In genomic region chr6:148746363-148747144, GRCh38 we compare ENCODE assay signal across 1 cellular context.
TF ChIP-seq lines count a peak whose summit lies in the region.

UST (plus strand) TSS chr6:148747030; CDS start chr6:148747431, 401 bp downstream.

TF ChIP-seq in HEK293, 187 proteins besides CTCF, POLR2A, EP300 and RAD21 (continued from another document and continues in another):
- peak; percentile 32 for TF ChIP-seq ZBTB11 (tag by site-specific recombination; conservative IDR thresholded peaks at IDR 0.05; ENCODE audit: low read depth)
- TF ChIP-seq ZNF449 (tag by site-specific recombination; IDR thresholded peaks at IDR 0.05), result no peak
- peak; percentile 89 for TF ChIP-seq PATZ1 (tag by site-specific recombination; IDR thresholded peaks at IDR 0.05)
- no peak for TF ChIP-seq ZNF596 (tag by site-specific recombination; IDR thresholded peaks at IDR 0.05)
- TF ChIP-seq ZNF23 (tag by site-specific recombination; IDR thresholded peaks at IDR 0.05; ENCODE audit: borderline replicate concordance), result no peak
- no peak for TF ChIP-seq ZNF202 (tag by site-specific recombination; IDR thresholded peaks at IDR 0.05; ENCODE audit: borderline replicate concordance)
- peak; percentile 47 for TF ChIP-seq ZNF335 (tag by site-specific recombination; conservative IDR thresholded peaks at IDR 0.05)
- TF ChIP-seq BCL11A (tag by site-specific recombination; IDR thresholded peaks at IDR 0.05; ENCODE audit: low read depth), result no peak
- no peak for TF ChIP-seq ZNF747 (tag by site-specific recombination; IDR thresholded peaks at IDR 0.05)
- no peak for TF ChIP-seq ELK4 (IDR thresholded peaks at IDR 0.05; ENCODE audit: borderline replicate concordance, low read depth, low read length)
- TF ChIP-seq ZNF843 (tag by site-specific recombination; IDR thresholded peaks at IDR 0.05), result no peak
- TF ChIP-seq GLI2 (tag by site-specific recombination; IDR thresholded peaks at IDR 0.05; ENCODE audit: borderline replicate concordance, low read depth), result no peak; the same call in 1 of the 2 replicates
- peak; percentile 49 for TF ChIP-seq TRIM28 (IDR thresholded peaks at IDR 0.05; ENCODE audit: borderline replicate concordance, low read length)
- 0 out of 2 replicates have a peak, but pooled peaks have one; percentile 44 for TF ChIP-seq MZF1 (tag by site-specific recombination; IDR thresholded peaks at IDR 0.05; ENCODE audit: borderline replicate concordance)
- peak; percentile 79 for TF ChIP-seq ZNF362 (tag by site-specific recombination; IDR thresholded peaks at IDR 0.05)
- no peak for TF ChIP-seq ZNF585B (tag by site-specific recombination; IDR thresholded peaks at IDR 0.05)
- TF ChIP-seq SETDB1 (IDR thresholded peaks at IDR 0.05; ENCODE audit: insufficient read length, low read length), result no peak
- TF ChIP-seq ZNF26 (tag by site-specific recombination; IDR thresholded peaks at IDR 0.05), result no peak
- no peak; the same call in 1 of the 2 replicates for TF ChIP-seq ZNF558 (tag by site-specific recombination; IDR thresholded peaks at IDR 0.05)
- TF ChIP-seq ZSCAN18 (tag by site-specific recombination; IDR thresholded peaks at IDR 0.05), result no peak
- peak; percentile 93 for TF ChIP-seq WT1 (tag by site-specific recombination; IDR thresholded peaks at IDR 0.05)
- 0 out of 2 replicates have a peak, but pooled peaks have one; percentile 21 for TF ChIP-seq KLF16 (tag by site-specific recombination; IDR thresholded peaks at IDR 0.05)
- peak; percentile 73; the same call in 1 of the 2 replicates for TF ChIP-seq ZNF660 (tag by site-specific recombination; IDR thresholded peaks at IDR 0.05)
- TF ChIP-seq ZNF302 (tag by site-specific recombination; IDR thresholded peaks at IDR 0.05; ENCODE audit: low read depth), result no peak
- TF ChIP-seq BCL6B (tag by site-specific recombination; IDR thresholded peaks at IDR 0.05), result no peak
- TF ChIP-seq ZNF266 (tag by site-specific recombination; IDR thresholded peaks at IDR 0.05; ENCODE audit: low read depth), result no peak
- TF ChIP-seq KLF1 (tag by site-specific recombination; IDR thresholded peaks at IDR 0.05), result peak; percentile 51; the same call in 1 of the 2 replicates
- TF ChIP-seq ZBTB44 (tag by site-specific recombination; IDR thresholded peaks at IDR 0.05), result no peak
- no peak for TF ChIP-seq ZNF140 (tag by site-specific recombination; IDR thresholded peaks at IDR 0.05)
- TF ChIP-seq ZNF2 (tag by site-specific recombination; IDR thresholded peaks at IDR 0.05), result no peak; the same call in 1 of the 2 replicates
- no peak for TF ChIP-seq ZNF274 (IDR thresholded peaks at IDR 0.05; ENCODE audit: low read length)
- no peak for TF ChIP-seq ZNF274 (tag by site-specific recombination; IDR thresholded peaks at IDR 0.05; ENCODE audit: borderline replicate concordance)
- no peak; the same call in none of the 2 replicates for TF ChIP-seq ZNF341 (tag by site-specific recombination; IDR thresholded peaks at IDR 0.05; ENCODE audit: low read depth)
- TF ChIP-seq TSHZ1 (tag by site-specific recombination; IDR thresholded peaks at IDR 0.05; ENCODE audit: borderline replicate concordance), result no peak
- TF ChIP-seq BCL11B (tag by site-specific recombination; IDR thresholded peaks at IDR 0.05; ENCODE audit: low read depth), result no peak
- no peak for TF ChIP-seq ZNF248 (tag by site-specific recombination; IDR thresholded peaks at IDR 0.05)
- no peak for TF ChIP-seq SCRT2 (tag by site-specific recombination; IDR thresholded peaks at IDR 0.05)
- TF ChIP-seq IKZF3 (tag by site-specific recombination; IDR thresholded peaks at IDR 0.05), result peak; percentile 99
- TF ChIP-seq ZNF785 (tag by site-specific recombination; IDR thresholded peaks at IDR 0.05), result no peak
